ENCODE assay signal across 9 cellular contexts in the genomic region with DNA sequence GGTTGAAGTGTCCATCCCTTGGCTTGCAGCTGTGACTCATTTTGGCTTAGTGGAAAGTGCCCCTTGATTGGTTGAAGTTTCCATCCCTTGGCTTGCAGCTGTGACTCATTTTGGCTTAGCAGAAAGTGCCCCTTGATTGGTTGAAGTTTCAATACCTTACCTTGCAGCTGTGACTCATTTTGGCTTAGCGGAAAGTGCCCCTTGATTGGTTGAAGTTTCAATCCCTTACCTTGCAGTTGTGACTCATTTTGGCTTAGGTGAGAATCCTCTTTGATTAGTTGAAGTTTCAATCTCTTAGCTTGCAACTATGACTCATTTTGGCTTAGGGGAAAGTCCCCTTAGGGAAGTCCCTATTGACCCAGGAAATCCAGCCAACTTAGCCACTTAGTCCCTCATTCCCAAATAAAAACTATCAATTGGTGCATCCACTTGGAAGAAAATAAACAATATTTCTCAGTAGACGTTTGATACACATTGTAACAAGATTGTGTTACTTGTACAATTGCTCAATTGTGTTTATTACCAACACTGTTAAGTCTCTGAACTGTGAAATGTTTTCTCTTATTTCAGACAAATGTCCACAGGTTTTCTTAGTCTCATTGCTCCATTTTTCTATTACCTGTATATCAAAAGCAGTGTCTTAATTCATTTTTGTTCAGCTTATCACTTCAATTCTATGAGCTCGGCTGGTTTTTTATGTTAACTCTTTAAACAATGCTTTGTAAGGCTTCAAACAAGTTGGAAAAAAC.
DNase-seq lines count a peak whose midpoint lies in the region; ATAC-seq, FAIRE-seq and TF ChIP-seq lines count a peak whose summit lies in the region.
"Had no signal": no experiment of that assay in that cellular context is flagged by ENCODE, and none has a peak within 500 bp of the region (broad histone marks: within the 10 kb centered on the region; RNA-seq: fewer than 3 reads in every experiment).

No MANE protein-coding gene starts in this region.

- no peak overlapping the region for H2BK5ac ChIP-seq in mesendoderm (ENCODE audit: low read length)

- no peak for TF ChIP-seq EP300 in stomach (IDR thresholded peaks at IDR 0.05)

- H3K27ac ChIP-seq in PC-3 (ENCODE audit: low read length) (0 out of 2 replicates have a peak overlapping the region, but pooled peaks have one; percentile 15), mesendoderm (ENCODE audit: low read depth, low read length) (no peak overlapping the region), stomach (no peak overlapping the region), testis (no peak overlapping the region)

- no peak overlapping the region for H3K23ac ChIP-seq in mesendoderm (ENCODE audit: low read length)

- H3K9ac ChIP-seq in PC-3 (ENCODE audit: low read length) (no peak overlapping the region), mesendoderm (ENCODE audit: low read length) (no peak overlapping the region)

- H3K4me2 ChIP-seq in PC-3 (ENCODE audit: low read length) (no peak overlapping the region), mesendoderm (ENCODE audit: low read length) (no peak overlapping the region)

- H3K4me3 ChIP-seq in PC-3 (ENCODE audit: low read length) (peak overlapping the region; percentile 42; the same call in 1 of the 2 replicates), mesendoderm (ENCODE audit: low read length) (no peak overlapping the region), stomach (no peak overlapping the region), testis (no peak overlapping the region)
- H3K4me3 ChIP-seq: K562 had no signal

- BruUV-seq in PC-3 (replicated peaks; lab: Mats Ljungman, UMichigan): no TSS peak

- DNase-seq in PC-3: peak; percentile 80
- DNase-seq in mesendoderm: peak; percentile 60
- no peak for DNase-seq in posterior vena cava (ENCODE audit: low spot score)
- no peak for DNase-seq in frontal cortex (ENCODE audit: low spot score in 2 of 2)
- DNase-seq in stomach: no peak
- DNase-seq in testis: no peak

- no peak overlapping the region for H2AFZ ChIP-seq in PC-3 (ENCODE audit: low read length)

- POLR2A ChIA-PET in PC-3 (lab: Charles Lee; ENCODE audit: unreplicated experiment): no interaction called here

- TF ChIP-seq POLR2A in stomach (IDR thresholded peaks at IDR 0.05) (no peak), testis (IDR thresholded peaks at IDR 0.05) (no peak)

- H3K79me2 ChIP-seq in PC-3 (ENCODE audit: low read length): no peaks in the 10 kb centered on the region
- no peaks in the 10 kb centered on the region for H3K79me2 ChIP-seq in mesendoderm (ENCODE audit: control insufficient read depth, insufficient read depth, low read length)

- H3K36me3 ChIP-seq in PC-3 (ENCODE audit: low read depth, low read length) (no peaks in the 10 kb centered on the region), mesendoderm (ENCODE audit: control insufficient read depth, insufficient read depth, low read length) (no peaks in the 10 kb centered on the region), stomach (no peaks in the 10 kb centered on the region), testis (ENCODE audit: low read depth, missing control alignments) (no peaks in the 10 kb centered on the region)

- H2AK5ac ChIP-seq in mesendoderm (ENCODE audit: low read length): no peak overlapping the region

- no peaks in the 10 kb centered on the region for H4K20me1 ChIP-seq in PC-3 (ENCODE audit: low read length)

- H3K4me1 ChIP-seq in PC-3 (ENCODE audit: insufficient read depth, low read length): no peaks in the 10 kb centered on the region
- H3K4me1 ChIP-seq in mesendoderm (ENCODE audit: control insufficient read depth, low read depth, low read length): no peaks in the 10 kb centered on the region
- no peaks in the 10 kb centered on the region for H3K4me1 ChIP-seq in stomach
- H3K4me1 ChIP-seq in testis: no peaks in the 10 kb centered on the region

- no peak overlapping the region for H4K5ac ChIP-seq in mesendoderm (ENCODE audit: low read length)

- H3K27me3 ChIP-seq in PC-3 (ENCODE audit: low read length) (no peaks in the 10 kb centered on the region), mesendoderm (ENCODE audit: insufficient read depth, low read length, poor library complexity) (no peaks in the 10 kb centered on the region), stomach (no peaks in the 10 kb centered on the region), testis (no peaks in the 10 kb centered on the region)

- CTCF ChIA-PET in PC-3 (lab: Charles Lee): no interaction called here

- no peak overlapping the region for H4K8ac ChIP-seq in mesendoderm (ENCODE audit: low read depth, low read length)

- no peak overlapping the region for H3K18ac ChIP-seq in mesendoderm (ENCODE audit: low read length)

- TF ChIP-seq CTCF in PC-3 (conservative IDR thresholded peaks at IDR 0.05; ENCODE audit: low read depth, low read length): no peak
- TF ChIP-seq CTCF in stomach (IDR thresholded peaks at IDR 0.05): no peak
- TF ChIP-seq CTCF in testis (IDR thresholded peaks at IDR 0.05): no peak

- H3F3A ChIP-seq in PC-3 (ENCODE audit: low read length, unreplicated experiment): no peaks in the 10 kb centered on the region

- H3K4ac ChIP-seq in mesendoderm (ENCODE audit: low read depth, low read length): no peak overlapping the region

- H3K56ac ChIP-seq in mesendoderm (ENCODE audit: low read length): no peak overlapping the region

- no peaks in the 10 kb centered on the region for H3K79me1 ChIP-seq in mesendoderm (ENCODE audit: low read length)

- H3K9me3 ChIP-seq in PC-3 (ENCODE audit: low read length) (no peaks in the 10 kb centered on the region), stomach (peaks cover 0 to 11% (median 0%) of the 10 kb centered on the region in 4 donors), testis (no peaks in the 10 kb centered on the region)

- intact Hi-C loops in PC-3 (cut with micrococcal nuclease) (no loop called here), posterior vena cava (cut with DNase I) (no loop called here), stomach (cut with DNase I; ENCODE audit: low total_unique reads) (no loop called here), testis (cut with DNase I; ENCODE audit: low total_unique reads) (no loop called here)

- no CpG with 5 or more reads among the region's 3 CpGs for WGBS in mesendoderm (ENCODE audit: extremely low coverage, insufficient coverage, low lambda C conversion rate)
- 34 to 60% (median 56%) methylated on average over 3 of the region's 3 CpGs for WGBS in stomach, 5 donors
- 30 to 45% methylated on average over 3 of the region's 3 CpGs for WGBS in testis, 2 donors

- no peak for FAIRE-seq in frontal cortex (lab: Jason Lieb, UNC)
- FAIRE-seq: K562 had no signal

- no peak overlapping the region for H2BK120ac ChIP-seq in mesendoderm (ENCODE audit: low read depth, low read length)

- no peaks in the 10 kb centered on the region for H3K9me2 ChIP-seq in PC-3 (replicated peaks; ENCODE audit: low read length)

- no peak overlapping the region for H2BK15ac ChIP-seq in mesendoderm (replicated peaks; ENCODE audit: low read depth)

- peak; percentile 96 for ATAC-seq in GM18868 (IDR thresholded peaks at IDR 0.05; ENCODE audit: unreplicated experiment)
- ATAC-seq in HG02623 (IDR thresholded peaks at IDR 0.05; ENCODE audit: unreplicated experiment): peak; percentile 81
- ATAC-seq in PC-3: no peak
- ATAC-seq: K562 had no signal

Comparison
In these comparisons a context has a peak if more than half of its experiments do, and no peak if none do; other contexts are left out.
1. DNase-seq: peak in PC-3 (single experiment) and mesendoderm (single experiment); none in posterior vena cava (single experiment), frontal cortex (0 of 2), stomach (single experiment) and testis (single experiment).